2 cellular contexts compared by ENCODE assay signal in the genomic region with DNA sequence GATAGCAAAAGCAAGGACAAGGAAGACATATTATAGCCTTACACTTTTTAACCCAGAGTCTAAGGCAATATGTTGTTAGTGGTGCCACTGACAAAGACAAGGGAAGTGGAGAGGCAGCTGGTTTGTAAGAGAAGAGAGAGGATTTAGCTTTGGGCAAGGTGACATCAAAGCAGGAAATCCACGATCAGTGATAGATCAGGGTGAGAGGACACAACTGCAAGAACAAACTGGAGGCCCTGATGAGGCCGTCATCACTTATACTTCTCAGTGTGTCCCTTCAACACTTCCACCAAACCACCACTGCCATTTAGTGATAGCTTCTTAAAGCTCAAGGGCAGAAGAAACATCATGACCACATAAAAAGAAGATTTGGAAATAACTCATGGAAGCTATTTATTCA. TPM values are rescaled to one million over a fixed set of nuclear protein-coding genes. Genes with fewer than 3 reads are reported as not detected.
"Had no signal": no experiment of that assay in that cellular context is flagged by ENCODE, and none has a peak within 500 bp of the region (broad histone marks: within the 10 kb centered on the region; RNA-seq: fewer than 3 reads in every experiment).

No MANE protein-coding gene starts in this region.

RNA-seq across cellular contexts. Expression of a gene that starts 20.7 kb away (rescaled TPM):
- total RNA-seq: G401 had no signal
- polyA plus RNA-seq: GM12878 had no signal

RNA-seq across cellular contexts. Expression of a gene that starts 30.7 kb away (rescaled TPM):
- total RNA-seq: G401 had no signal
- polyA plus RNA-seq: GM12878 had no signal

RNA-seq across cellular contexts. Expression of a gene that starts 46.3 kb away (rescaled TPM):
- total RNA-seq: G401, GM12878 had no signal
- polyA plus RNA-seq: GM12878 had no signal
